Comparison of ENCODE assay signal across 17 cellular contexts in genomic region chr14:59276235-59276634, GRCh38.
A peak's percentile ranks its signal among the peaks of the same experiment; 100 is the strongest.
DNase-seq lines count a peak whose midpoint lies in the region; ATAC-seq, FAIRE-seq and TF ChIP-seq lines count a peak whose summit lies in the region.
"Had no signal": no experiment of that assay in that cellular context is flagged by ENCODE, and none has a peak within 500 bp of the region (broad histone marks: within the 10 kb centered on the region; RNA-seq: fewer than 3 reads in every experiment).

No MANE protein-coding gene starts in this region.

- no peaks in the 10 kb centered on the region for H4K20me1 ChIP-seq in OCI-LY7 (ENCODE audit: insufficient read depth, low read length)

- H2AFZ ChIP-seq in OCI-LY7 (ENCODE audit: low read length), result no peak overlapping the region

- H3K4me1 Mint-ChIP-seq in activated CD4-positive, alpha-beta memory T cell treated with anti-CD3 and anti-CD28 coated beads, Interleukin-2, amount 10 ng/mL, durations not matched to agents 7 days and 5 days, result peaks cover 36% of the 10 kb centered on the region
- peaks cover 22% of the 10 kb centered on the region for H3K4me1 Mint-ChIP-seq in activated CD4-positive, alpha-beta memory T cell treated with anti-CD3 and anti-CD28 coated beads for 36 hours (ENCODE audit: low read depth)

- H3K36me3 Mint-ChIP-seq in activated CD4-positive, alpha-beta memory T cell treated with anti-CD3 and anti-CD28 coated beads, Interleukin-2, amount 10 ng/mL, durations not matched to agents 7 days and 5 days (ENCODE audit: low read depth), result peaks cover 5% of the 10 kb centered on the region
- peaks cover 14% of the 10 kb centered on the region for H3K36me3 Mint-ChIP-seq in activated CD4-positive, alpha-beta memory T cell treated with anti-CD3 and anti-CD28 coated beads for 36 hours

- no peak overlapping the region for H3K9ac ChIP-seq in subcutaneous abdominal adipose tissue (ENCODE audit: low read length in 5 of 5)

- BruUV-seq in OCI-LY7 (replicated peaks; lab: Mats Ljungman, UMichigan), result no TSS peak

- ATAC-seq in GM19397 (IDR thresholded peaks at IDR 0.05; ENCODE audit: unreplicated experiment) (no peak), GM18867 (IDR thresholded peaks at IDR 0.05; ENCODE audit: unreplicated experiment) (no peak)

- CTCF ChIA-PET in activated CD4-positive, alpha-beta memory T cell treated with anti-CD3 and anti-CD28 coated beads, Interleukin-2, amount 10 ng/mL, durations not matched to agents 7 days and 5 days (lab: Charles Lee), result interaction anchor here (1.3 kb wide), 1 partner anchor 20 kb away, joined by 3 read pairs; no protein-coding TSS in a partner anchor
- CTCF ChIA-PET in activated CD4-positive, alpha-beta memory T cell treated with anti-CD3 and anti-CD28 coated beads for 36 hours (lab: Charles Lee), result interaction anchor here (1.0 to 1.1 kb wide), 2 partner anchors 83 to 300 kb away, joined by 3 read pairs; partner anchors contain the start of gene CCDC175
- CTCF ChIA-PET in OCI-LY7 (lab: Charles Lee; ENCODE audit: unreplicated experiment), result no interaction called here

- TF ChIP-seq CTCF in OCI-LY7 (conservative IDR thresholded peaks at IDR 0.05; ENCODE audit: low read length), result no peak
- TF ChIP-seq CTCF in esophagus squamous epithelium (IDR thresholded peaks at IDR 0.05), result no peak

- no peaks in the 10 kb centered on the region for H3K27me3 ChIP-seq in esophagus squamous epithelium
- H3K27me3 ChIP-seq in subcutaneous abdominal adipose tissue (ENCODE audit: control insufficient read depth in 5 of 5, insufficient read depth in 4 of 5, low read length in 5 of 5), result no peaks in the 10 kb centered on the region
- H3K27me3 ChIP-seq: testis had no signal

- POLR2A ChIA-PET in activated CD4-positive, alpha-beta memory T cell treated with anti-CD3 and anti-CD28 coated beads, Interleukin-2, amount 10 ng/mL, durations not matched to agents 7 days and 5 days (lab: Charles Lee), result interaction anchor here (0.9 to 3.4 kb wide), 7 partner anchors 9 to 87 kb away, joined by 3 to 15 read pairs (median 6); partner anchors contain the start of gene DAAM1
- POLR2A ChIA-PET in activated CD4-positive, alpha-beta memory T cell treated with anti-CD3 and anti-CD28 coated beads for 36 hours (lab: Charles Lee), result interaction anchor here (0.8 to 2.4 kb wide), 2 partner anchors 10 to 33 kb away, joined by 3 to 6 read pairs; no protein-coding TSS in a partner anchor
- POLR2A ChIA-PET in OCI-LY7 (lab: Charles Lee), result interaction anchor here (0.9 to 2.8 kb wide), 7 partner anchors 8 to 73 kb away, joined by 3 to 24 read pairs (median 4); no protein-coding TSS in a partner anchor

- H3K9me2 ChIP-seq in OCI-LY7 (ENCODE audit: insufficient read depth, low read length), result no peaks in the 10 kb centered on the region

- no peaks in the 10 kb centered on the region for H3K9me3 Mint-ChIP-seq in activated CD4-positive, alpha-beta memory T cell treated with anti-CD3 and anti-CD28 coated beads, Interleukin-2, amount 10 ng/mL, durations not matched to agents 7 days and 5 days
- H3K9me3 Mint-ChIP-seq in activated CD4-positive, alpha-beta memory T cell treated with anti-CD3 and anti-CD28 coated beads for 36 hours, result no peaks in the 10 kb centered on the region

- H3K9me3 ChIP-seq in OCI-LY7 (ENCODE audit: low read length), result no peaks in the 10 kb centered on the region
- no peaks in the 10 kb centered on the region for H3K9me3 ChIP-seq in esophagus squamous epithelium
- no peaks in the 10 kb centered on the region for H3K9me3 ChIP-seq in subcutaneous abdominal adipose tissue (ENCODE audit: control insufficient read depth in 5 of 5, low read length in 5 of 5)
- H3K9me3 ChIP-seq: prostate gland, testis had no signal

- peaks cover 4% of the 10 kb centered on the region; the same call in 1 of the 2 replicates for H3K79me2 ChIP-seq in OCI-LY7 (ENCODE audit: insufficient read depth, low read depth, low read length)

- peaks cover 34% of the 10 kb centered on the region for H3K4me1 ChIP-seq in OCI-LY7 (ENCODE audit: insufficient read depth, low read length, poor library complexity, severe bottlenecking)
- peaks cover 16 to 64% (median 35%) of the 10 kb centered on the region in 3 donors for H3K4me1 ChIP-seq in esophagus squamous epithelium
- H3K4me1 ChIP-seq in subcutaneous abdominal adipose tissue (ENCODE audit: control insufficient read depth in 5 of 5, insufficient read depth in 5 of 5, low read length in 5 of 5), result peaks cover 5 to 40% (median 30%) of the 10 kb centered on the region in 5 donors
- H3K4me1 ChIP-seq: prostate gland had no signal

- intact Hi-C loops in activated CD4-positive, alpha-beta memory T cell treated with anti-CD3 and anti-CD28 coated beads for 36 hours (cut with micrococcal nuclease), result no loop called here
- intact Hi-C loops in OCI-LY7 (cut with micrococcal nuclease; ENCODE audit: unreplicated experiment), result no loop called here
- intact Hi-C loops in esophagus squamous epithelium (cut with DNase I), result no loop called here

- H3K4me3 ChIP-seq in OCI-LY7 (ENCODE audit: low read depth, low read length, poor library complexity, severe bottlenecking), result no peak overlapping the region
- no peak overlapping the region for H3K4me3 ChIP-seq in esophagus squamous epithelium
- no peak overlapping the region for H3K4me3 ChIP-seq in subcutaneous abdominal adipose tissue (ENCODE audit: low read depth in 1 of 5, low read length in 5 of 5)
- H3K4me3 ChIP-seq: prostate gland, testis had no signal

- no peak for FAIRE-seq in GM12892 (lab: Jason Lieb, UNC)
- FAIRE-seq: TTC549 had no signal

- H3K4me3 Mint-ChIP-seq in activated CD4-positive, alpha-beta memory T cell treated with anti-CD3 and anti-CD28 coated beads, Interleukin-2, amount 10 ng/mL, durations not matched to agents 7 days and 5 days, result no peak overlapping the region
- no peak overlapping the region for H3K4me3 Mint-ChIP-seq in activated CD4-positive, alpha-beta memory T cell treated with anti-CD3 and anti-CD28 coated beads for 36 hours

- no peak for TF ChIP-seq POLR2A in esophagus squamous epithelium (IDR thresholded peaks at IDR 0.05)
- no peak for TF ChIP-seq POLR2A in GM12892 (IDR thresholded peaks at IDR 0.05; ENCODE audit: low read depth, low read length)

- peak overlapping the region; percentile 47 for H3K4me2 ChIP-seq in OCI-LY7 (ENCODE audit: low read length)

- H3K36me3 ChIP-seq in OCI-LY7 (ENCODE audit: insufficient read depth, low read length) (peaks cover 27% of the 10 kb centered on the region; the same call in 1 of the 2 replicates), esophagus squamous epithelium (no peaks in the 10 kb centered on the region), subcutaneous abdominal adipose tissue (ENCODE audit: control insufficient read depth in 5 of 5, insufficient read depth in 5 of 5, low read length in 5 of 5) (peaks cover 0 to 2% (median 0%) of the 10 kb centered on the region in 5 donors)
- H3K36me3 ChIP-seq: prostate gland had no signal

- no peak for DNase-seq in activated CD4-positive, alpha-beta memory T cell treated with anti-CD3 and anti-CD28 coated beads, Interleukin-2, amount 10 ng/mL, durations not matched to agents 7 days and 5 days
- DNase-seq in activated CD4-positive, alpha-beta memory T cell treated with anti-CD3 and anti-CD28 coated beads for 36 hours, result no peak
- DNase-seq in OCI-LY7 (ENCODE audit: low spot score) (no peak), esophagus squamous epithelium (lab: John Stamatoyannopoulos, UW) (no peak), GM12892 (ENCODE audit: insufficient read length) (no peak)
- DNase-seq: activated CD8-positive, alpha-beta memory T cell treated with anti-CD3 and anti-CD28 coated beads, Interleukin-2, amount 50 U/mL, for 48 hours; DMS 273 treated with DMSO at 0.1 percent for 48 hours; hypothalamus; mesendoderm; NCI-H2171; stimulated activated CD4-positive, alpha-beta T cell treated with anti-CD3 and anti-CD28 coated beads, Interleukin-4, amount 100 ng/mL, for 4 hours; testis had no signal

- no peak overlapping the region for H3K27ac ChIP-seq in OCI-LY7 (ENCODE audit: low read depth, low read length, poor library complexity, severe bottlenecking)
- H3K27ac ChIP-seq in esophagus squamous epithelium, result peak overlapping the region; percentile 45 to 75 (median 58)
- peak overlapping the region; percentile 90 for H3K27ac ChIP-seq in subcutaneous abdominal adipose tissue (ENCODE audit: low read depth, low read length)
- H3K27ac ChIP-seq: testis had no signal

- H3K27me3 Mint-ChIP-seq in activated CD4-positive, alpha-beta memory T cell treated with anti-CD3 and anti-CD28 coated beads, Interleukin-2, amount 10 ng/mL, durations not matched to agents 7 days and 5 days, result no peaks in the 10 kb centered on the region
- no peaks in the 10 kb centered on the region for H3K27me3 Mint-ChIP-seq in activated CD4-positive, alpha-beta memory T cell treated with anti-CD3 and anti-CD28 coated beads for 36 hours

- peak overlapping the region; percentile 68 for H3K27ac Mint-ChIP-seq in activated CD4-positive, alpha-beta memory T cell treated with anti-CD3 and anti-CD28 coated beads, Interleukin-2, amount 10 ng/mL, durations not matched to agents 7 days and 5 days
- no peak overlapping the region for H3K27ac Mint-ChIP-seq in activated CD4-positive, alpha-beta memory T cell treated with anti-CD3 and anti-CD28 coated beads for 36 hours
